ENCODE assay signal across 17 cellular contexts in genomic region chr14:28494196-28494595, GRCh38.
DNase-seq lines count a peak whose midpoint lies in the region; ATAC-seq, FAIRE-seq and TF ChIP-seq lines count a peak whose summit lies in the region.
"Had no signal": no experiment of that assay in that cellular context is flagged by ENCODE, and none has a peak within 500 bp of the region (broad histone marks: within the 10 kb centered on the region; RNA-seq: fewer than 3 reads in every experiment).

No MANE protein-coding gene starts in this region.

- no peak for TF ChIP-seq CTCF in Panc1 (IDR thresholded peaks at IDR 0.05)
- no peak for TF ChIP-seq CTCF in bronchial epithelial cell (IDR thresholded peaks at IDR 0.05; ENCODE audit: insufficient read depth, low read length, severe bottlenecking)

- intact Hi-C loops in Panc1 (cut with micrococcal nuclease; ENCODE audit: unreplicated experiment), result no loop called here

- in situ Hi-C loops in Panc1 (cut with HindIII; ENCODE audit: low pct_unique_long_range_greater_than_20kb, low sequenced_read_pairs), result no loop called here

- DNase-seq in HPDE6-E6E7 (ENCODE audit: extremely low spot score), result peak; percentile 46
- DNase-seq in Panc1 (ENCODE audit: low read depth, low spot score), result peak; percentile 47
- DNase-seq in bronchial epithelial cell (ENCODE audit: low read depth), result peak; percentile 96
- DNase-seq in non-pigmented ciliary epithelial cell (ENCODE audit: low read depth), result peak; percentile 11
- DNase-seq in stimulated activated effector memory CD8-positive, alpha-beta T cell treated with anti-CD3 and anti-CD28 coated beads, Interleukin-12 subunit alpha, Interleukin-12 subunit beta, amount 100 ng/mL, for 72 hours (ENCODE audit: low spot score in 2 of 2), result no peak
- DNase-seq: BE2C; CD8-positive, alpha-beta T cell; H7; NCI-H1048; NCI-H2227 treated with DMSO at 0.1 percent for 48 hours; NCI-H526; Peyer's patch; SW 1271 had no signal

- BruUV-seq in Panc1 (replicated peaks; lab: Mats Ljungman, UMichigan), result no TSS peak

- H3K9me3 ChIP-seq in Panc1 (ENCODE audit: control insufficient read depth, insufficient read depth, low read depth, low read length), result 0 out of 2 replicates have a peak, but pooled peaks cover 2% of the 10 kb centered on the region
- H3K9me3 ChIP-seq: BE2C, Peyer's patch, SJSA1 had no signal

- peak overlapping the region; percentile 57; the same call in 1 of the 2 replicates for H3K27ac ChIP-seq in Panc1 (ENCODE audit: low read length)
- H3K27ac ChIP-seq: Peyer's patch, SJSA1 had no signal

- H3K4me3 ChIP-seq in Panc1 (ENCODE audit: low read depth in 2 of 2, low read length in 2 of 2) (no peak overlapping the region), bronchial epithelial cell (ENCODE audit: low read depth, low read length) (no peak overlapping the region)
- H3K4me3 ChIP-seq: Peyer's patch, SJSA1 had no signal

- no peak overlapping the region for H3K4me3 Mint-ChIP-seq in stimulated activated effector memory CD8-positive, alpha-beta T cell treated with anti-CD3 and anti-CD28 coated beads, Interleukin-12 subunit alpha, Interleukin-12 subunit beta, amount 100 ng/mL, for 72 hours
- H3K4me3 Mint-ChIP-seq: CD8-positive, alpha-beta T cell had no signal

- H3K27me3 ChIP-seq in Panc1 (ENCODE audit: control insufficient read depth, insufficient read depth, low read length) (no peaks in the 10 kb centered on the region), bronchial epithelial cell (ENCODE audit: control insufficient read depth, insufficient read depth, low read length) (no peaks in the 10 kb centered on the region)
- H3K27me3 ChIP-seq: BE2C, Peyer's patch, SJSA1 had no signal

- no peaks in the 10 kb centered on the region for H3K4me1 Mint-ChIP-seq in stimulated activated effector memory CD8-positive, alpha-beta T cell treated with anti-CD3 and anti-CD28 coated beads, Interleukin-12 subunit alpha, Interleukin-12 subunit beta, amount 100 ng/mL, for 72 hours

- POLR2A ChIA-PET in Panc1 (lab: Charles Lee), result no interaction called here

- peak; percentile 51; the same call in 1 of the 2 replicates for ATAC-seq in Panc1
- no peak for ATAC-seq in stimulated activated effector memory CD8-positive, alpha-beta T cell treated with anti-CD3 and anti-CD28 coated beads, Interleukin-12 subunit alpha, Interleukin-12 subunit beta, amount 100 ng/mL, for 72 hours
- no peak for ATAC-seq in GM19328 (IDR thresholded peaks at IDR 0.05; ENCODE audit: unreplicated experiment)
- ATAC-seq in HG03460 (IDR thresholded peaks at IDR 0.05; ENCODE audit: unreplicated experiment), result no peak
- ATAC-seq: CD8-positive, alpha-beta T cell had no signal

- H3K9me3 Mint-ChIP-seq in stimulated activated effector memory CD8-positive, alpha-beta T cell treated with anti-CD3 and anti-CD28 coated beads, Interleukin-12 subunit alpha, Interleukin-12 subunit beta, amount 100 ng/mL, for 72 hours, result peaks cover 11% of the 10 kb centered on the region

- no peak overlapping the region for H3K27ac Mint-ChIP-seq in stimulated activated effector memory CD8-positive, alpha-beta T cell treated with anti-CD3 and anti-CD28 coated beads, Interleukin-12 subunit alpha, Interleukin-12 subunit beta, amount 100 ng/mL, for 72 hours
- H3K27ac Mint-ChIP-seq: CD8-positive, alpha-beta T cell had no signal

- CTCF ChIA-PET in Panc1 (lab: Charles Lee), result no interaction called here

- H3K36me3 ChIP-seq in Panc1 (ENCODE audit: control insufficient read depth, insufficient read depth, low read length), result no peaks in the 10 kb centered on the region
- H3K36me3 ChIP-seq in bronchial epithelial cell (ENCODE audit: control insufficient read depth, insufficient read depth, low read length), result no peaks in the 10 kb centered on the region
- H3K36me3 ChIP-seq: BE2C, Peyer's patch, SJSA1 had no signal

- no peak for FAIRE-seq in bronchial epithelial cell (lab: Jason Lieb, UNC)
- FAIRE-seq: HTR-8/SVneo had no signal

- no peaks in the 10 kb centered on the region for H3K36me3 Mint-ChIP-seq in stimulated activated effector memory CD8-positive, alpha-beta T cell treated with anti-CD3 and anti-CD28 coated beads, Interleukin-12 subunit alpha, Interleukin-12 subunit beta, amount 100 ng/mL, for 72 hours
- H3K36me3 Mint-ChIP-seq: CD8-positive, alpha-beta T cell had no signal

- H3K4me1 ChIP-seq in Panc1 (ENCODE audit: control insufficient read depth, insufficient read depth, low read length), result no peaks in the 10 kb centered on the region
- H3K4me1 ChIP-seq: BE2C, Peyer's patch, SJSA1 had no signal

Comparison
In these comparisons a context has a peak if more than half of its experiments do, and no peak if none do; other contexts are left out.
1. DNase-seq: peak in HPDE6-E6E7 (single experiment), Panc1 (single experiment), bronchial epithelial cell (single experiment) and non-pigmented ciliary epithelial cell (single experiment); none in stimulated activated effector memory CD8-positive, alpha-beta T cell treated with anti-CD3 and anti-CD28 coated beads, Interleukin-12 subunit alpha, Interleukin-12 subunit beta, amount 100 ng/mL, for 72 hours (0 of 2).